ENCODE assay signal across 36 cellular contexts in genomic region chr7:35494407-35494806, GRCh38.
"Had no signal": no experiment of that assay in that cellular context is flagged by ENCODE, and none has a peak within 500 bp of the region (broad histone marks: within the 10 kb centered on the region; RNA-seq: fewer than 3 reads in every experiment).

No MANE protein-coding gene starts in this region.

- H3K4me1 Mint-ChIP-seq: activated CD4-positive, alpha-beta T cell treated with anti-CD3 and anti-CD28 coated beads for 36 hours; activated naive CD8-positive, alpha-beta T cell treated with anti-CD3 and anti-CD28 coated beads for 36 hours had no signal

- ATAC-seq: activated CD4-positive, alpha-beta T cell treated with anti-CD3 and anti-CD28 coated beads for 36 hours; activated CD4-positive, CD25-positive, alpha-beta regulatory T cell treated with anti-CD3 and anti-CD28 coated beads, Interleukin-2, amount 50 U/mL, for 24 hours; activated CD8-positive, alpha-beta memory T cell treated with anti-CD3 and anti-CD28 coated beads, Interleukin-2, amount 10 ng/mL, durations not matched to agents 7 days and 5 days; activated CD8-positive, alpha-beta T cell treated with anti-CD3 and anti-CD28 coated beads, Interleukin-2, amount 10 ng/mL, durations not matched to agents 7 days and 5 days; activated naive CD4-positive, alpha-beta T cell treated with anti-CD3 and anti-CD28 coated beads, Interleukin-2, amount 50 U/mL, for 72 hours; body of pancreas; WTC11 had no signal

- H3K27me3 ChIP-seq: adrenal gland, body of pancreas, brain microvascular endothelial cell had no signal

- H3K9me3 Mint-ChIP-seq: activated CD4-positive, alpha-beta memory T cell treated with anti-CD3 and anti-CD28 coated beads, Interleukin-2, amount 10 ng/mL, durations not matched to agents 7 days and 5 days; activated CD4-positive, alpha-beta T cell treated with anti-CD3 and anti-CD28 coated beads, Interleukin-2, amount 10 ng/mL, durations not matched to agents 7 days and 5 days; activated naive CD4-positive, alpha-beta T cell treated with anti-CD3 and anti-CD28 coated beads, Interleukin-2, amount 50 U/mL, for 72 hours; activated naive CD8-positive, alpha-beta T cell treated with anti-CD3 and anti-CD28 coated beads for 36 hours; activated T-cell treated with anti-CD3 and anti-CD28 coated beads, Interleukin-2, amount 50 U/mL, for 24 hours; activated T-helper 2 cell treated with anti-CD3 and anti-CD28 coated beads, Interferon-gamma antibody, Interleukin-2, Interleukin-4, amounts not matched to agents 10 μg/mL and 5 μg/mL and 100 μg/mL, durations not matched to agents 14 hours and 24 hours and 36 hours; T-helper 1 cell treated with Interleukin-12 subunit alpha and Interleukin-12 subunit beta and Interleukin-4 antibody, amounts not matched to agents 30 μg/mL and 1 μg/mL, for 36 hours; T-helper 2 cell treated with Interferon-gamma antibody and Interleukin-4, amounts not matched to agents 5 μg/mL and 100 μg/mL, for 36 hours had no signal

- H3K9me3 ChIP-seq: adrenal gland, body of pancreas had no signal

- H3K4me3 ChIP-seq: adrenal gland, body of pancreas, breast epithelium had no signal

- H3K27ac ChIP-seq: adrenal gland, body of pancreas, brain microvascular endothelial cell, breast epithelium, VCaP had no signal

- DNase-seq: activated CD4-positive, alpha-beta memory T cell treated with anti-CD3 and anti-CD28 coated beads, Interleukin-2, amount 10 ng/mL, durations not matched to agents 7 days and 5 days; activated CD4-positive, alpha-beta T cell treated with anti-CD3 and anti-CD28 coated beads for 1 hour; activated CD4-positive, alpha-beta T cell treated with anti-CD3 and anti-CD28 coated beads for 36 hours; activated CD4-positive, alpha-beta T cell treated with anti-CD3 and anti-CD28 coated beads for 48 hours; activated CD4-positive, alpha-beta T cell treated with anti-CD3 and anti-CD28 coated beads, Interleukin-2, amount 10 ng/mL, durations not matched to agents 7 days and 5 days; activated CD4-positive, alpha-beta T cell treated with anti-CD3 and anti-CD28 coated beads, Interleukin-2, amount 50 U/mL, for 48 hours; activated CD4-positive, CD25-positive, alpha-beta regulatory T cell; activated CD8-positive, alpha-beta memory T cell treated with anti-CD3 and anti-CD28 coated beads for 24 hours; activated CD8-positive, alpha-beta memory T cell treated with anti-CD3 and anti-CD28 coated beads, Interleukin-2, amount 10 ng/mL, durations not matched to agents 7 days and 5 days; activated CD8-positive, alpha-beta memory T cell treated with anti-CD3 and anti-CD28 coated beads, Interleukin-2, amount 50 U/mL, for 48 hours; activated CD8-positive, alpha-beta T cell treated with anti-CD3 and anti-CD28 coated beads, Interleukin-2, amount 10 ng/mL, durations not matched to agents 7 days and 5 days; activated effector memory CD4-positive, alpha-beta T cell treated with Interleukin-2 at 50 U/mL for 16 hours; activated gamma-delta T cell; activated naive CD4-positive, alpha-beta T cell treated with anti-CD3 and anti-CD28 coated beads, Interleukin-2, amount 50 U/mL, for 16 hours; activated naive CD4-positive, alpha-beta T cell treated with Interleukin-2 at 50 U/mL for 16 hours; activated naive CD8-positive, alpha-beta T cell treated with anti-CD3 and anti-CD28 coated beads for 36 hours; activated T-cell treated with anti-CD3 and anti-CD28 coated beads, Interleukin-2, amount 50 U/mL, for 24 hours; activated T-cell treated with anti-CD3 and anti-CD28 coated beads, Interleukin-2, amount 50 U/mL, for 48 hours; adrenal gland; amniotic stem cell; aorta; body of pancreas; brain microvascular endothelial cell; central memory CD4-positive, alpha-beta T cell; SW 1271; T-helper 1 cell; T-helper 2 cell; T-helper 9 cell had no signal

- H3K27ac Mint-ChIP-seq: activated CD4-positive, alpha-beta memory T cell treated with anti-CD3 and anti-CD28 coated beads, Interleukin-2, amount 10 ng/mL, durations not matched to agents 7 days and 5 days; activated CD4-positive, alpha-beta T cell treated with anti-CD3 and anti-CD28 coated beads for 36 hours; activated CD4-positive, alpha-beta T cell treated with anti-CD3 and anti-CD28 coated beads, Interleukin-2, amount 10 ng/mL, durations not matched to agents 7 days and 5 days; activated CD8-positive, alpha-beta memory T cell treated with anti-CD3 and anti-CD28 coated beads, Interleukin-2, amount 10 ng/mL, durations not matched to agents 7 days and 5 days; activated naive CD4-positive, alpha-beta T cell treated with anti-CD3 and anti-CD28 coated beads, Interleukin-2, amount 50 U/mL, for 72 hours; activated naive CD8-positive, alpha-beta T cell treated with anti-CD3 and anti-CD28 coated beads for 36 hours; activated T-cell treated with anti-CD3 and anti-CD28 coated beads, Interleukin-2, amount 50 U/mL, for 24 hours; activated T-helper 2 cell treated with anti-CD3 and anti-CD28 coated beads, Interferon-gamma antibody, Interleukin-2, Interleukin-4, amounts not matched to agents 10 μg/mL and 5 μg/mL and 100 μg/mL, durations not matched to agents 14 hours and 24 hours and 36 hours; T-helper 1 cell treated with Interleukin-12 subunit alpha and Interleukin-12 subunit beta and Interleukin-4 antibody, amounts not matched to agents 30 μg/mL and 1 μg/mL, for 36 hours; T-helper 2 cell treated with Interferon-gamma antibody and Interleukin-4, amounts not matched to agents 5 μg/mL and 100 μg/mL, for 36 hours; WTC11 had no signal

- H3K36me3 Mint-ChIP-seq: activated CD8-positive, alpha-beta memory T cell treated with anti-CD3 and anti-CD28 coated beads, Interleukin-2, amount 10 ng/mL, durations not matched to agents 7 days and 5 days; activated naive CD4-positive, alpha-beta T cell treated with anti-CD3 and anti-CD28 coated beads, Interleukin-2, amount 50 U/mL, for 72 hours; activated naive CD8-positive, alpha-beta T cell treated with anti-CD3 and anti-CD28 coated beads for 36 hours; WTC11 had no signal

- H3K36me3 ChIP-seq: adrenal gland, brain microvascular endothelial cell, breast epithelium had no signal

- H3K4me1 ChIP-seq: adrenal gland, body of pancreas, breast epithelium had no signal

- H3K4me3 Mint-ChIP-seq: activated CD4-positive, alpha-beta memory T cell treated with anti-CD3 and anti-CD28 coated beads, Interleukin-2, amount 10 ng/mL, durations not matched to agents 7 days and 5 days; activated CD4-positive, alpha-beta T cell treated with anti-CD3 and anti-CD28 coated beads for 36 hours; activated CD4-positive, alpha-beta T cell treated with anti-CD3 and anti-CD28 coated beads, Interleukin-2, amount 10 ng/mL, durations not matched to agents 7 days and 5 days; activated CD8-positive, alpha-beta memory T cell treated with anti-CD3 and anti-CD28 coated beads, Interleukin-2, amount 10 ng/mL, durations not matched to agents 7 days and 5 days; activated CD8-positive, alpha-beta T cell treated with anti-CD3 and anti-CD28 coated beads, Interleukin-2, amount 10 ng/mL, durations not matched to agents 7 days and 5 days; activated naive CD8-positive, alpha-beta T cell treated with anti-CD3 and anti-CD28 coated beads for 36 hours; activated T-cell treated with anti-CD3 and anti-CD28 coated beads, Interleukin-2, amount 50 U/mL, for 24 hours; T-helper 1 cell treated with Interleukin-12 subunit alpha and Interleukin-12 subunit beta and Interleukin-4 antibody, amounts not matched to agents 30 μg/mL and 1 μg/mL, for 36 hours; T-helper 2 cell treated with Interferon-gamma antibody and Interleukin-4, amounts not matched to agents 5 μg/mL and 100 μg/mL, for 36 hours; WTC11 had no signal
